Comparison of ENCODE assay signal across 9 cellular contexts in the genomic region with DNA sequence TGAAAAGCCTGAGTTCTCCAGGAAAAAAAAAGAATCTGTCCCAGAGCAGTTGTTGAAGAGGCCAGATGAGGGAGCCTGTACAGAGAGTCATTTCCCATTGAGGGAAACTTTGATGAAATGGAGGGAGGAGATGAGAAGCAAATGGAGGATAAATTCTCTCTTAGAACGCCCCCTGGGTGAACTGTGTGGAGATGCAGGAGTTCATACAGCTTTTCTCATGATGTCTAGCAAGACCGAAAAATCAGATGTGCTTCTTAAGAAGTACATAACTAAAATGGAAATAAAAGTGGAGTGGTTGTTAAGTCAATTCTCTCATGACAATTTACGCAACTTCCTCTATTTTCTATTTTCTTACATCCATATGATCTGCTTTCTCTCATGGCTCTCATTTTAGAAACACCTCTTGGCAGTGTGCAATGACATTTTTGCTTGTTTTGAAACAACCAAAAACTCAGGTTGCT.
DNase-seq lines count a peak whose midpoint lies in the region; ATAC-seq and TF ChIP-seq lines count a peak whose summit lies in the region.
"Had no signal": no experiment of that assay in that cellular context is flagged by ENCODE, and none has a peak within 500 bp of the region (broad histone marks: within the 10 kb centered on the region; RNA-seq: fewer than 3 reads in every experiment).

No MANE protein-coding gene starts in this region.

- H3K9me3 ChIP-seq in mucosa of descending colon: no peaks in the 10 kb centered on the region

- peak; percentile 70 to 77 for TF ChIP-seq CTCF in GM23338 (conservative IDR thresholded peaks at IDR 0.05; ENCODE audit: low read depth in 2 of 2)
- TF ChIP-seq CTCF in mucosa of descending colon (IDR thresholded peaks at IDR 0.05): no peak

- H3K4me1 ChIP-seq in GM23338 (ENCODE audit: insufficient read depth) (no peaks in the 10 kb centered on the region), mucosa of descending colon (ENCODE audit: low read depth) (no peaks in the 10 kb centered on the region)
- H3K4me1 ChIP-seq: parathyroid adenoma had no signal

- H4K20me1 ChIP-seq in GM23338 (replicated peaks; ENCODE audit: insufficient read depth): no peaks in the 10 kb centered on the region

- no peak overlapping the region for H2AFZ ChIP-seq in GM23338
- H2AFZ ChIP-seq: parathyroid adenoma had no signal

- no peak overlapping the region for H3K4me2 ChIP-seq in GM23338

- H3K27ac Mint-ChIP-seq in GM23338: no peak overlapping the region

- no peaks in the 10 kb centered on the region for H3K36me3 ChIP-seq in GM23338 (ENCODE audit: insufficient read depth)
- no peaks in the 10 kb centered on the region for H3K36me3 ChIP-seq in mucosa of descending colon (ENCODE audit: low read depth)

- no peaks in the 10 kb centered on the region for H3K79me2 ChIP-seq in GM23338 (replicated peaks; ENCODE audit: insufficient read depth)
- H3K79me2 ChIP-seq: parathyroid adenoma had no signal

- ATAC-seq in GM23338 (peak; percentile 77), mucosa of descending colon (no peak)

- H3K4me1 Mint-ChIP-seq in GM23338: peaks cover 11% of the 10 kb centered on the region; the same call in 2 of the 3 replicates

- intact Hi-C loops in mucosa of descending colon (cut with DNase I, micrococcal nuclease) (no loop called here), posterior cingulate gyrus (cut with DNase I) (no loop called here)

- no peak overlapping the region for H3K4me3 ChIP-seq in GM23338
- no peak overlapping the region for H3K4me3 ChIP-seq in mucosa of descending colon

- H3K4me3 Mint-ChIP-seq in GM23338: no peak overlapping the region

- no peaks in the 10 kb centered on the region for H3K36me3 Mint-ChIP-seq in GM23338 (ENCODE audit: low read depth)

- DNase-seq in GM23338 (ENCODE audit: low spot score): peak; percentile 88
- peak; percentile 42 for DNase-seq in NCI-H460 (ENCODE audit: extremely low read depth, low read depth)
- DNase-seq in cerebellar cortex (ENCODE audit: low spot score): peak; percentile 39
- peak; percentile 14 for DNase-seq in putamen (ENCODE audit: low spot score)
- DNase-seq in mucosa of descending colon: no peak
- DNase-seq in activated CD4-positive, CD25-positive, alpha-beta regulatory T cell (lab: John Stamatoyannopoulos, UW): no peak
- DNase-seq in posterior cingulate gyrus: no peak
- DNase-seq in activated CD4-positive, alpha-beta T cell treated with anti-CD3 and anti-CD28 coated beads, Interleukin-2, amount 50 U/mL, for 1 hour: no peak

- H3K27me3 Mint-ChIP-seq in GM23338 (ENCODE audit: insufficient read depth, low read depth, poor library complexity): peaks cover 1% of the 10 kb centered on the region

- H3K9me3 Mint-ChIP-seq in GM23338: no peaks in the 10 kb centered on the region

- no peak overlapping the region for H3K27ac ChIP-seq in GM23338 (ENCODE audit: low read depth)
- H3K27ac ChIP-seq: parathyroid adenoma had no signal

- no peaks in the 10 kb centered on the region for H3K27me3 ChIP-seq in GM23338 (ENCODE audit: insufficient read depth)

- no peaks in the 10 kb centered on the region for H3F3A ChIP-seq in GM23338 (replicated peaks; ENCODE audit: low read depth)

- no peaks in the 10 kb centered on the region for H3K9me2 ChIP-seq in GM23338 (ENCODE audit: insufficient read depth)

TF ChIP-seq in GM23338, 12 proteins besides CTCF, POLR2A, EP300 and RAD21:
- TF ChIP-seq, protein P1, sequence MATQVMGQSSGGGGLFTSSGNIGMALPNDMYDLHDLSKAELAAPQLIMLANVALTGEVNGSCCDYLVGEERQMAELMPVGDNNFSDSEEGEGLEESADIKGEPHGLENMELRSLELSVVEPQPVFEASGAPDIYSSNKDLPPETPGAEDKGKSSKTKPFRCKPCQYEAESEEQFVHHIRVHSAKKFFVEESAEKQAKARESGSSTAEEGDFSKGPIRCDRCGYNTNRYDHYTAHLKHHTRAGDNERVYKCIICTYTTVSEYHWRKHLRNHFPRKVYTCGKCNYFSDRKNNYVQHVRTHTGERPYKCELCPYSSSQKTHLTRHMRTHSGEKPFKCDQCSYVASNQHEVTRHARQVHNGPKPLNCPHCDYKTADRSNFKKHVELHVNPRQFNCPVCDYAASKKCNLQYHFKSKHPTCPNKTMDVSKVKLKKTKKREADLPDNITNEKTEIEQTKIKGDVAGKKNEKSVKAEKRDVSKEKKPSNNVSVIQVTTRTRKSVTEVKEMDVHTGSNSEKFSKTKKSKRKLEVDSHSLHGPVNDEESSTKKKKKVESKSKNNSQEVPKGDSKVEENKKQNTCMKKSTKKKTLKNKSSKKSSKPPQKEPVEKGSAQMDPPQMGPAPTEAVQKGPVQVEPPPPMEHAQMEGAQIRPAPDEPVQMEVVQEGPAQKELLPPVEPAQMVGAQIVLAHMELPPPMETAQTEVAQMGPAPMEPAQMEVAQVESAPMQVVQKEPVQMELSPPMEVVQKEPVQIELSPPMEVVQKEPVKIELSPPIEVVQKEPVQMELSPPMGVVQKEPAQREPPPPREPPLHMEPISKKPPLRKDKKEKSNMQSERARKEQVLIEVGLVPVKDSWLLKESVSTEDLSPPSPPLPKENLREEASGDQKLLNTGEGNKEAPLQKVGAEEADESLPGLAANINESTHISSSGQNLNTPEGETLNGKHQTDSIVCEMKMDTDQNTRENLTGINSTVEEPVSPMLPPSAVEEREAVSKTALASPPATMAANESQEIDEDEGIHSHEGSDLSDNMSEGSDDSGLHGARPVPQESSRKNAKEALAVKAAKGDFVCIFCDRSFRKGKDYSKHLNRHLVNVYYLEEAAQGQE (IDR thresholded peaks at IDR 0.05; ENCODE audit: unreplicated experiment): no peak
- no peak for TF ChIP-seq NANOG (IDR thresholded peaks at IDR 0.05; ENCODE audit: borderline replicate concordance)
TF ChIP-seq in GM23338: peak in this region for 0.

Comparison
In these comparisons a context has a peak if more than half of its experiments do, and no peak if none do; other contexts are left out.
1. DNase-seq: peak in GM23338 (single experiment), NCI-H460 (single experiment), cerebellar cortex (single experiment) and putamen (single experiment); none in mucosa of descending colon (0 of 3), activated CD4-positive, CD25-positive, alpha-beta regulatory T cell (0 of 4), posterior cingulate gyrus (0 of 10) and activated CD4-positive, alpha-beta T cell treated with anti-CD3 and anti-CD28 coated beads, Interleukin-2, amount 50 U/mL, for 1 hour (single experiment).